In genomic region chr15:49646891-49647290, GRCh38 we compare ENCODE assay signal across 21 cellular contexts.
"Had no signal": no experiment of that assay in that cellular context is flagged by ENCODE, and none has a peak within 500 bp of the region (broad histone marks: within the 10 kb centered on the region; RNA-seq: fewer than 3 reads in every experiment).

No MANE protein-coding gene starts in this region.

- H3K36me3 ChIP-seq: breast epithelium, WERI-Rb-1 had no signal

- H3K27me3 Mint-ChIP-seq: activated CD8-positive, alpha-beta memory T cell treated with anti-CD3 and anti-CD28 coated beads, Interleukin-2, amount 10 ng/mL, durations not matched to agents 7 days and 5 days; activated naive CD8-positive, alpha-beta T cell; activated T-cell treated with anti-CD3 and anti-CD28 coated beads, Interleukin-2, amount 50 U/mL, for 24 hours; activated T-helper 17 cell treated with anti-CD3 and anti-CD28 coated beads, Interleukin-2, amount 50 U/mL, for 72 hours had no signal

- H3K27ac Mint-ChIP-seq: activated CD8-positive, alpha-beta memory T cell treated with anti-CD3 and anti-CD28 coated beads, Interleukin-2, amount 10 ng/mL, durations not matched to agents 7 days and 5 days; activated naive CD4-positive, alpha-beta T cell treated with anti-CD3 and anti-CD28 coated beads for 36 hours; activated naive CD8-positive, alpha-beta T cell; activated T-cell treated with anti-CD3 and anti-CD28 coated beads, Interleukin-2, amount 50 U/mL, for 24 hours; activated T-helper 17 cell treated with anti-CD3 and anti-CD28 coated beads, Interleukin-2, amount 50 U/mL, for 72 hours had no signal

- H3K4me3 ChIP-seq: breast epithelium, K562, SK-N-MC had no signal

- H3K9me3 ChIP-seq: breast epithelium had no signal

- H3K4me1 Mint-ChIP-seq: activated CD8-positive, alpha-beta memory T cell treated with anti-CD3 and anti-CD28 coated beads, Interleukin-2, amount 10 ng/mL, durations not matched to agents 7 days and 5 days; activated T-helper 17 cell treated with anti-CD3 and anti-CD28 coated beads, Interleukin-2, amount 50 U/mL, for 72 hours had no signal

- ATAC-seq: activated CD4-positive, CD25-positive, alpha-beta regulatory T cell treated with anti-CD3 and anti-CD28 coated beads, Interleukin-2, amount 50 U/mL, for 24 hours; activated CD8-positive, alpha-beta memory T cell treated with anti-CD3 and anti-CD28 coated beads, Interleukin-2, amount 10 ng/mL, durations not matched to agents 7 days and 5 days; activated T-helper 17 cell treated with anti-CD3 and anti-CD28 coated beads, Interleukin-2, amount 50 U/mL, for 72 hours; K562 had no signal

- H3K4me1 ChIP-seq: breast epithelium had no signal

- H3K4me3 Mint-ChIP-seq: activated CD8-positive, alpha-beta memory T cell treated with anti-CD3 and anti-CD28 coated beads, Interleukin-2, amount 10 ng/mL, durations not matched to agents 7 days and 5 days; activated naive CD4-positive, alpha-beta T cell treated with anti-CD3 and anti-CD28 coated beads for 36 hours; activated naive CD8-positive, alpha-beta T cell; activated T-cell treated with anti-CD3 and anti-CD28 coated beads, Interleukin-2, amount 50 U/mL, for 24 hours; activated T-helper 17 cell treated with anti-CD3 and anti-CD28 coated beads, Interleukin-2, amount 50 U/mL, for 72 hours had no signal

- H3K9me3 Mint-ChIP-seq: activated naive CD4-positive, alpha-beta T cell treated with anti-CD3 and anti-CD28 coated beads for 36 hours; activated T-cell treated with anti-CD3 and anti-CD28 coated beads, Interleukin-2, amount 50 U/mL, for 24 hours had no signal

- H3K27me3 ChIP-seq: breast epithelium had no signal

- H3K27ac ChIP-seq: SK-N-MC, WERI-Rb-1 had no signal

- DNase-seq: activated CD4-positive, alpha-beta T cell treated with anti-CD3 and anti-CD28 coated beads for 4 hours; activated CD4-positive, alpha-beta T cell treated with anti-CD3 and anti-CD28 coated beads, Interleukin-2, amount 50 U/mL, for 4 hours; activated CD8-positive, alpha-beta memory T cell treated with anti-CD3 and anti-CD28 coated beads, Interleukin-2, amount 10 ng/mL, durations not matched to agents 7 days and 5 days; activated gamma-delta T cell; activated naive CD4-positive, alpha-beta T cell treated with anti-CD3 and anti-CD28 coated beads for 36 hours; activated T-cell treated with anti-CD3 and anti-CD28 coated beads, Interleukin-2, amount 50 U/mL, for 24 hours; caudate nucleus; Kasumi-1; NCI-H1105 treated with DMSO at 0.1 percent for 48 hours; NCI-H1436 treated with DMSO at 0.1 percent for 48 hours; NCI-H187; NCI-H2081; NCI-H526; T-helper 1 cell; WERI-Rb-1 had no signal
